1 cellular context compared by ENCODE assay signal in the genomic region with DNA sequence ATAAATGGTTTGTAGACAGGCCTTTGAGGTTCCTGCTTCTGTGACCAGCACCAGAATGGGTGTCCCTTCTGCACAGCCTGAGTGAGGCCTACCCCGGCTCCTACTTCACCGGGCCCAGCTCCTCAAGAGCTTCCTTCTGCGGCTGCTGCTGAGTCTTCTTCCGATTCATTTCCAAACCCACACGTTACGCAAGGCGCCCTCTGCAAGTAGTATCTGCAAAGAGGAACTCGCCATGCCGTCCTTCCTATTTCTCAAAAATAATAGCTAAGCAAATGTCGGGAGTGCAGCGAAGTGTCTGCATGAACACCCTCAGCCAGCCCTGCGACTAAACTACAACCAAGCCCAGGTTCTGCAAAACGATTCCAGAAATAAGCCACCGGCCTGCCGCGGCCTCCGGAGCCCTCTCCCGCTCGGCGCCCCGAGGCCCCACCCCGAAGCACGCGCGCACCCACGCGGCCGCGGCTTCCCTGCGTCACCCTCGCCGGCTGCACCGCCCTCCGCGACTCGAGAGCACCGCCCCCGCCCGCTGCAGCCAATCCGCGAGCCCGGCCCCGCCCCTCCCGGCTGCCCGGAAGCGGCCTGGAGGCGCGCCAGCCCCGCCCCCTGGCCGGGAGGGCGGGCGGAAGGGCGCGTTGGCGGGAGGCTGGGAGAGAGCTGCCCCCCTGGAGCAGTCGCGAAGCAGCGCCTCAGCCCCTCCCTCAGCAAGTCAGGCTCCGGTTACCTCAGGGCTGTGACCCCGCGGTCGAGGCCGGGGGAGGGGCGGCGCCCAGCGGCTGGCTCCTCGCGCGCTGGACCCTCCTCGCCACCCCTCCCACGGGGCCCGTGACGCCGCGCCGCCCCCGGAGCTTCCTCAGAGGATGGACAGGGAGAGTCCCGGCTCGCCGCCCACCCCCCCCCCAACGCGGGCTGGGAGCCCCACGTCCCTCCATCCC.
TF ChIP-seq lines count a peak whose summit lies in the region.

No MANE protein-coding gene starts in this region.

TF ChIP-seq in K562, 482 proteins besides CTCF, POLR2A, EP300 and RAD21 (continued from another document and continues in another):
- TF ChIP-seq L3MBTL2 (IDR thresholded peaks at IDR 0.05): peak; percentile 75
- TF ChIP-seq, protein P1, sequence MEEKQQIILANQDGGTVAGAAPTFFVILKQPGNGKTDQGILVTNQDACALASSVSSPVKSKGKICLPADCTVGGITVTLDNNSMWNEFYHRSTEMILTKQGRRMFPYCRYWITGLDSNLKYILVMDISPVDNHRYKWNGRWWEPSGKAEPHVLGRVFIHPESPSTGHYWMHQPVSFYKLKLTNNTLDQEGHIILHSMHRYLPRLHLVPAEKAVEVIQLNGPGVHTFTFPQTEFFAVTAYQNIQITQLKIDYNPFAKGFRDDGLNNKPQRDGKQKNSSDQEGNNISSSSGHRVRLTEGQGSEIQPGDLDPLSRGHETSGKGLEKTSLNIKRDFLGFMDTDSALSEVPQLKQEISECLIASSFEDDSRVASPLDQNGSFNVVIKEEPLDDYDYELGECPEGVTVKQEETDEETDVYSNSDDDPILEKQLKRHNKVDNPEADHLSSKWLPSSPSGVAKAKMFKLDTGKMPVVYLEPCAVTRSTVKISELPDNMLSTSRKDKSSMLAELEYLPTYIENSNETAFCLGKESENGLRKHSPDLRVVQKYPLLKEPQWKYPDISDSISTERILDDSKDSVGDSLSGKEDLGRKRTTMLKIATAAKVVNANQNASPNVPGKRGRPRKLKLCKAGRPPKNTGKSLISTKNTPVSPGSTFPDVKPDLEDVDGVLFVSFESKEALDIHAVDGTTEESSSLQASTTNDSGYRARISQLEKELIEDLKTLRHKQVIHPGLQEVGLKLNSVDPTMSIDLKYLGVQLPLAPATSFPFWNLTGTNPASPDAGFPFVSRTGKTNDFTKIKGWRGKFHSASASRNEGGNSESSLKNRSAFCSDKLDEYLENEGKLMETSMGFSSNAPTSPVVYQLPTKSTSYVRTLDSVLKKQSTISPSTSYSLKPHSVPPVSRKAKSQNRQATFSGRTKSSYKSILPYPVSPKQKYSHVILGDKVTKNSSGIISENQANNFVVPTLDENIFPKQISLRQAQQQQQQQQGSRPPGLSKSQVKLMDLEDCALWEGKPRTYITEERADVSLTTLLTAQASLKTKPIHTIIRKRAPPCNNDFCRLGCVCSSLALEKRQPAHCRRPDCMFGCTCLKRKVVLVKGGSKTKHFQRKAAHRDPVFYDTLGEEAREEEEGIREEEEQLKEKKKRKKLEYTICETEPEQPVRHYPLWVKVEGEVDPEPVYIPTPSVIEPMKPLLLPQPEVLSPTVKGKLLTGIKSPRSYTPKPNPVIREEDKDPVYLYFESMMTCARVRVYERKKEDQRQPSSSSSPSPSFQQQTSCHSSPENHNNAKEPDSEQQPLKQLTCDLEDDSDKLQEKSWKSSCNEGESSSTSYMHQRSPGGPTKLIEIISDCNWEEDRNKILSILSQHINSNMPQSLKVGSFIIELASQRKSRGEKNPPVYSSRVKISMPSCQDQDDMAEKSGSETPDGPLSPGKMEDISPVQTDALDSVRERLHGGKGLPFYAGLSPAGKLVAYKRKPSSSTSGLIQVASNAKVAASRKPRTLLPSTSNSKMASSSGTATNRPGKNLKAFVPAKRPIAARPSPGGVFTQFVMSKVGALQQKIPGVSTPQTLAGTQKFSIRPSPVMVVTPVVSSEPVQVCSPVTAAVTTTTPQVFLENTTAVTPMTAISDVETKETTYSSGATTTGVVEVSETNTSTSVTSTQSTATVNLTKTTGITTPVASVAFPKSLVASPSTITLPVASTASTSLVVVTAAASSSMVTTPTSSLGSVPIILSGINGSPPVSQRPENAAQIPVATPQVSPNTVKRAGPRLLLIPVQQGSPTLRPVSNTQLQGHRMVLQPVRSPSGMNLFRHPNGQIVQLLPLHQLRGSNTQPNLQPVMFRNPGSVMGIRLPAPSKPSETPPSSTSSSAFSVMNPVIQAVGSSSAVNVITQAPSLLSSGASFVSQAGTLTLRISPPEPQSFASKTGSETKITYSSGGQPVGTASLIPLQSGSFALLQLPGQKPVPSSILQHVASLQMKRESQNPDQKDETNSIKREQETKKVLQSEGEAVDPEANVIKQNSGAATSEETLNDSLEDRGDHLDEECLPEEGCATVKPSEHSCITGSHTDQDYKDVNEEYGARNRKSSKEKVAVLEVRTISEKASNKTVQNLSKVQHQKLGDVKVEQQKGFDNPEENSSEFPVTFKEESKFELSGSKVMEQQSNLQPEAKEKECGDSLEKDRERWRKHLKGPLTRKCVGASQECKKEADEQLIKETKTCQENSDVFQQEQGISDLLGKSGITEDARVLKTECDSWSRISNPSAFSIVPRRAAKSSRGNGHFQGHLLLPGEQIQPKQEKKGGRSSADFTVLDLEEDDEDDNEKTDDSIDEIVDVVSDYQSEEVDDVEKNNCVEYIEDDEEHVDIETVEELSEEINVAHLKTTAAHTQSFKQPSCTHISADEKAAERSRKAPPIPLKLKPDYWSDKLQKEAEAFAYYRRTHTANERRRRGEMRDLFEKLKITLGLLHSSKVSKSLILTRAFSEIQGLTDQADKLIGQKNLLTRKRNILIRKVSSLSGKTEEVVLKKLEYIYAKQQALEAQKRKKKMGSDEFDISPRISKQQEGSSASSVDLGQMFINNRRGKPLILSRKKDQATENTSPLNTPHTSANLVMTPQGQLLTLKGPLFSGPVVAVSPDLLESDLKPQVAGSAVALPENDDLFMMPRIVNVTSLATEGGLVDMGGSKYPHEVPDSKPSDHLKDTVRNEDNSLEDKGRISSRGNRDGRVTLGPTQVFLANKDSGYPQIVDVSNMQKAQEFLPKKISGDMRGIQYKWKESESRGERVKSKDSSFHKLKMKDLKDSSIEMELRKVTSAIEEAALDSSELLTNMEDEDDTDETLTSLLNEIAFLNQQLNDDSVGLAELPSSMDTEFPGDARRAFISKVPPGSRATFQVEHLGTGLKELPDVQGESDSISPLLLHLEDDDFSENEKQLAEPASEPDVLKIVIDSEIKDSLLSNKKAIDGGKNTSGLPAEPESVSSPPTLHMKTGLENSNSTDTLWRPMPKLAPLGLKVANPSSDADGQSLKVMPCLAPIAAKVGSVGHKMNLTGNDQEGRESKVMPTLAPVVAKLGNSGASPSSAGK (IDR thresholded peaks at IDR 0.05): peak; percentile 45
- no peak for TF ChIP-seq ZSCAN32 (CRISPR knock-in tag; IDR thresholded peaks at IDR 0.05)
- TF ChIP-seq CCNT2 (IDR thresholded peaks at IDR 0.05; ENCODE audit: borderline replicate concordance, extremely low read depth, insufficient read length, low read depth, low read length): peak; percentile 84
- TF ChIP-seq RBFOX2 (IDR thresholded peaks at IDR 0.05; ENCODE audit: low read depth, low read length): no peak; the same call in none of the 2 replicates
- TF ChIP-seq, protein P2, sequence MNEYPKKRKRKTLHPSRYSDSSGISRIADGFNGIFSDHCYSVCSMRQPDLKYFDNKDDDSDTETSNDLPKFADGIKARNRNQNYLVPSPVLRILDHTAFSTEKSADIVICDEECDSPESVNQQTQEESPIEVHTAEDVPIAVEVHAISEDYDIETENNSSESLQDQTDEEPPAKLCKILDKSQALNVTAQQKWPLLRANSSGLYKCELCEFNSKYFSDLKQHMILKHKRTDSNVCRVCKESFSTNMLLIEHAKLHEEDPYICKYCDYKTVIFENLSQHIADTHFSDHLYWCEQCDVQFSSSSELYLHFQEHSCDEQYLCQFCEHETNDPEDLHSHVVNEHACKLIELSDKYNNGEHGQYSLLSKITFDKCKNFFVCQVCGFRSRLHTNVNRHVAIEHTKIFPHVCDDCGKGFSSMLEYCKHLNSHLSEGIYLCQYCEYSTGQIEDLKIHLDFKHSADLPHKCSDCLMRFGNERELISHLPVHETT (CRISPR knock-in tag; conservative IDR thresholded peaks at IDR 0.05 in 1 of 2, IDR thresholded peaks at IDR 0.05 in 1 of 2): peak in 1 of 2 experiments; percentile 16; a peak in 1 of 4 replicates
- TF ChIP-seq SP2 (IDR thresholded peaks at IDR 0.05; ENCODE audit: extremely low read depth, low read depth, low read length, poor library complexity, severe bottlenecking): no peak
- TF ChIP-seq, protein P3, sequence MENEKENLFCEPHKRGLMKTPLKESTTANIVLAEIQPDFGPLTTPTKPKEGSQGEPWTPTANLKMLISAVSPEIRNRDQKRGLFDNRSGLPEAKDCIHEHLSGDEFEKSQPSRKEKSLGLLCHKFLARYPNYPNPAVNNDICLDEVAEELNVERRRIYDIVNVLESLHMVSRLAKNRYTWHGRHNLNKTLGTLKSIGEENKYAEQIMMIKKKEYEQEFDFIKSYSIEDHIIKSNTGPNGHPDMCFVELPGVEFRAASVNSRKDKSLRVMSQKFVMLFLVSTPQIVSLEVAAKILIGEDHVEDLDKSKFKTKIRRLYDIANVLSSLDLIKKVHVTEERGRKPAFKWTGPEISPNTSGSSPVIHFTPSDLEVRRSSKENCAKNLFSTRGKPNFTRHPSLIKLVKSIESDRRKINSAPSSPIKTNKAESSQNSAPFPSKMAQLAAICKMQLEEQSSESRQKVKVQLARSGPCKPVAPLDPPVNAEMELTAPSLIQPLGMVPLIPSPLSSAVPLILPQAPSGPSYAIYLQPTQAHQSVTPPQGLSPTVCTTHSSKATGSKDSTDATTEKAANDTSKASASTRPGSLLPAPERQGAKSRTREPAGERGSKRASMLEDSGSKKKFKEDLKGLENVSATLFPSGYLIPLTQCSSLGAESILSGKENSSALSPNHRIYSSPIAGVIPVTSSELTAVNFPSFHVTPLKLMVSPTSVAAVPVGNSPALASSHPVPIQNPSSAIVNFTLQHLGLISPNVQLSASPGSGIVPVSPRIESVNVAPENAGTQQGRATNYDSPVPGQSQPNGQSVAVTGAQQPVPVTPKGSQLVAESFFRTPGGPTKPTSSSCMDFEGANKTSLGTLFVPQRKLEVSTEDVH (IDR thresholded peaks at IDR 0.05; ENCODE audit: low read depth, partially characterized antibody): no peak
- peak in 1 of 2 experiments; percentile 57; a peak in 1 of 4 replicates for TF ChIP-seq HDAC1 (IDR thresholded peaks at IDR 0.05)
- peak; percentile 4 for TF ChIP-seq FIP1L1 (IDR thresholded peaks at IDR 0.05; ENCODE audit: low read depth, low read length, poor library complexity, severe bottlenecking)
- no peak for TF ChIP-seq NR4A1 (CRISPR knock-in tag; IDR thresholded peaks at IDR 0.05)
- no peak for TF ChIP-seq NR4A1 (tag; IDR thresholded peaks at IDR 0.05)
- no peak for TF ChIP-seq ZNF263 (CRISPR knock-in tag; IDR thresholded peaks at IDR 0.05; ENCODE audit: borderline replicate concordance)
- TF ChIP-seq, protein P4, sequence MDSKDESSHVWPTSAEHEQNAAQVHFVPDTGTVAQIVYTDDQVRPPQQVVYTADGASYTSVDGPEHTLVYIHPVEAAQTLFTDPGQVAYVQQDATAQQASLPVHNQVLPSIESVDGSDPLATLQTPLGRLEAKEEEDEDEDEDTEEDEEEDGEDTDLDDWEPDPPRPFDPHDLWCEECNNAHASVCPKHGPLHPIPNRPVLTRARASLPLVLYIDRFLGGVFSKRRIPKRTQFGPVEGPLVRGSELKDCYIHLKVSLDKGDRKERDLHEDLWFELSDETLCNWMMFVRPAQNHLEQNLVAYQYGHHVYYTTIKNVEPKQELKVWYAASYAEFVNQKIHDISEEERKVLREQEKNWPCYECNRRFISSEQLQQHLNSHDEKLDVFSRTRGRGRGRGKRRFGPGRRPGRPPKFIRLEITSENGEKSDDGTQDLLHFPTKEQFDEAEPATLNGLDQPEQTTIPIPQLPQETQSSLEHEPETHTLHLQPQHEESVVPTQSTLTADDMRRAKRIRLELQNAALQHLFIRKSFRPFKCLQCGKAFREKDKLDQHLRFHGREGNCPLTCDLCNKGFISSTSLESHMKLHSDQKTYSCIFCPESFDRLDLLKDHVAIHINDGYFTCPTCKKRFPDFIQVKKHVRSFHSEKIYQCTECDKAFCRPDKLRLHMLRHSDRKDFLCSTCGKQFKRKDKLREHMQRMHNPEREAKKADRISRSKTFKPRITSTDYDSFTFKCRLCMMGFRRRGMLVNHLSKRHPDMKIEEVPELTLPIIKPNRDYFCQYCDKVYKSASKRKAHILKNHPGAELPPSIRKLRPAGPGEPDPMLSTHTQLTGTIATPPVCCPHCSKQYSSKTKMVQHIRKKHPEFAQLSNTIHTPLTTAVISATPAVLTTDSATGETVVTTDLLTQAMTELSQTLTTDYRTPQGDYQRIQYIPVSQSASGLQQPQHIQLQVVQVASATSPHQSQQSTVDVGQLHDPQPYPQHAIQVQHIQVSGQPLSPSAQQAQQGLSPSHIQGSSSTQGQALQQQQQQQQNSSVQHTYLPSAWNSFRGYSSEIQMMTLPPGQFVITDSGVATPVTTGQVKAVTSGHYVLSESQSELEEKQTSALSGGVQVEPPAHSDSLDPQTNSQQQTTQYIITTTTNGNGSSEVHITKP (IDR thresholded peaks at IDR 0.05; ENCODE audit: partially characterized antibody): no peak
- peak; percentile 24; the same call in 1 of the 2 replicates for TF ChIP-seq EGR1 (conservative IDR thresholded peaks at IDR 0.05)
- TF ChIP-seq POLR2G (IDR thresholded peaks at IDR 0.05; ENCODE audit: low read depth, low read length): peak; percentile 57
- peak; percentile 51; the same call in 1 of the 2 replicates for TF ChIP-seq CBX1 (IDR thresholded peaks at IDR 0.05; ENCODE audit: low read depth)
- TF ChIP-seq, protein P5, sequence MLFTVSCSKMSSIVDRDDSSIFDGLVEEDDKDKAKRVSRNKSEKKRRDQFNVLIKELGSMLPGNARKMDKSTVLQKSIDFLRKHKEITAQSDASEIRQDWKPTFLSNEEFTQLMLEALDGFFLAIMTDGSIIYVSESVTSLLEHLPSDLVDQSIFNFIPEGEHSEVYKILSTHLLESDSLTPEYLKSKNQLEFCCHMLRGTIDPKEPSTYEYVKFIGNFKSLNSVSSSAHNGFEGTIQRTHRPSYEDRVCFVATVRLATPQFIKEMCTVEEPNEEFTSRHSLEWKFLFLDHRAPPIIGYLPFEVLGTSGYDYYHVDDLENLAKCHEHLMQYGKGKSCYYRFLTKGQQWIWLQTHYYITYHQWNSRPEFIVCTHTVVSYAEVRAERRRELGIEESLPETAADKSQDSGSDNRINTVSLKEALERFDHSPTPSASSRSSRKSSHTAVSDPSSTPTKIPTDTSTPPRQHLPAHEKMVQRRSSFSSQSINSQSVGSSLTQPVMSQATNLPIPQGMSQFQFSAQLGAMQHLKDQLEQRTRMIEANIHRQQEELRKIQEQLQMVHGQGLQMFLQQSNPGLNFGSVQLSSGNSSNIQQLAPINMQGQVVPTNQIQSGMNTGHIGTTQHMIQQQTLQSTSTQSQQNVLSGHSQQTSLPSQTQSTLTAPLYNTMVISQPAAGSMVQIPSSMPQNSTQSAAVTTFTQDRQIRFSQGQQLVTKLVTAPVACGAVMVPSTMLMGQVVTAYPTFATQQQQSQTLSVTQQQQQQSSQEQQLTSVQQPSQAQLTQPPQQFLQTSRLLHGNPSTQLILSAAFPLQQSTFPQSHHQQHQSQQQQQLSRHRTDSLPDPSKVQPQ (CRISPR knock-in tag; IDR thresholded peaks at IDR 0.05; ENCODE audit: borderline replicate concordance): peak; percentile 39; the same call in 1 of the 2 replicates
- TF ChIP-seq NCOR1 (IDR thresholded peaks at IDR 0.05): peak; percentile 60
- no peak for TF ChIP-seq IRF2 (CRISPR knock-in tag; IDR thresholded peaks at IDR 0.05)
- TF ChIP-seq MTA3 (IDR thresholded peaks at IDR 0.05; ENCODE audit: borderline replicate concordance): no peak
- TF ChIP-seq ZFPM2 (CRISPR knock-in tag; IDR thresholded peaks at IDR 0.05): no peak
- no peak for TF ChIP-seq NBN (IDR thresholded peaks at IDR 0.05; ENCODE audit: low read depth)
- peak; percentile 93 for TF ChIP-seq CEBPB (tag; IDR thresholded peaks at IDR 0.05)
- TF ChIP-seq ZFX (CRISPR knock-in tag; IDR thresholded peaks at IDR 0.05): peak; percentile 75
- no peak for TF ChIP-seq ZNF668 (CRISPR knock-in tag; IDR thresholded peaks at IDR 0.05)
